Comparison of ENCODE assay signal across 27 cellular contexts in the genomic region with DNA sequence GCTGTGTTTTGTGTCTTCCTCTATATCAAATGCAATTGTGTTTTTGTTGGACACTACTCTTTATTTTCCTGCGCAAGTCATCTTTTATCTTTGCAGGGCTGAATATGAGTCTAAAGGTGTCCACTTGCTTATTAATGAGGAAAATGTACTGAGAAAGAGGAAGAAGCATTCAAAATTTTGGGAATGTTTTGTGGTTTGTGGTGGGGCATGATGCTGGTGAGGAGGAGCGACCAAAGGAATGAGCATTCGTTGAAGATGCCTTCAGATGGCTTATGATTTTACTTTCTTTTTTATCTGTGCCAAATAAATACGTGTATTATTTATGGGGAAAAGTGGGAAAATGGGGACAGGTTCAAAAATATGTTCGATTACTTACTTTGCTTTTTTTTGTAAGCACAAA.
DNase-seq lines count a peak whose midpoint lies in the region; ATAC-seq, FAIRE-seq and TF ChIP-seq lines count a peak whose summit lies in the region.
"Had no signal": no experiment of that assay in that cellular context is flagged by ENCODE, and none has a peak within 500 bp of the region (broad histone marks: within the 10 kb centered on the region; RNA-seq: fewer than 3 reads in every experiment).

No MANE protein-coding gene starts in this region.

- TF ChIP-seq POLR2A in A549 (IDR thresholded peaks at IDR 0.05; ENCODE audit: low read length) = no peak

- peaks cover 0 to 2% (median 0%) of the 10 kb centered on the region in 7 donors for H3K4me1 Mint-ChIP-seq in naive thymus-derived CD4-positive, alpha-beta T cell

- POLR2A ChIA-PET in A549 (lab: Yijun Ruan, JAX) = no interaction called here
- POLR2A ChIA-PET in naive thymus-derived CD4-positive, alpha-beta T cell (lab: Charles Lee) = no interaction called here

- no peak overlapping the region for H3K4me2 ChIP-seq in A549
- H3K4me2 ChIP-seq in GM23248 (ENCODE audit: unreplicated experiment) = peak overlapping the region; percentile 50

- H3K27me3 ChIP-seq in GM23248 (replicated peaks; ENCODE audit: insufficient read depth) = no peaks in the 10 kb centered on the region
- H3K27me3 ChIP-seq in naive thymus-derived CD4-positive, alpha-beta T cell (ENCODE audit: control insufficient read depth in 2 of 2, insufficient read depth in 2 of 2, low read length in 2 of 2) = no peaks in the 10 kb centered on the region
- H3K27me3 ChIP-seq: BE2C had no signal

- H3K9me3 Mint-ChIP-seq in naive thymus-derived CD4-positive, alpha-beta T cell = peaks cover 0 to 2% (median 0%) of the 10 kb centered on the region in 11 donors

- ATAC-seq in A549 (no peak), HG03521 (IDR thresholded peaks at IDR 0.05; ENCODE audit: unreplicated experiment) (no peak)
- ATAC-seq in naive thymus-derived CD4-positive, alpha-beta T cell = no peak

- no peak overlapping the region for H3K27ac Mint-ChIP-seq in naive thymus-derived CD4-positive, alpha-beta T cell

- in situ Hi-C loops in GM23248 (cut with MboI) = no loop called here

- no peak for TF ChIP-seq CTCF in A549 (IDR thresholded peaks at IDR 0.05)

- TF ChIP-seq EP300 in A549 (IDR thresholded peaks at IDR 0.05) = no peak

- no peak overlapping the region for H2AFZ ChIP-seq in GM23248

- H3K79me2 ChIP-seq in GM23248 (ENCODE audit: insufficient read depth) = no peaks in the 10 kb centered on the region

- H3K27ac ChIP-seq in A549 = peak overlapping the region; percentile 30 to 39; a peak in 3 of 6 replicates
- H3K27ac ChIP-seq in GM23248 = no peak overlapping the region
- no peak overlapping the region for H3K27ac ChIP-seq in naive thymus-derived CD4-positive, alpha-beta T cell (ENCODE audit: low read depth, low read length)
- H3K27ac ChIP-seq: HL-60, RWPE1 had no signal

- no peaks in the 10 kb centered on the region for H3K36me3 Mint-ChIP-seq in naive thymus-derived CD4-positive, alpha-beta T cell

- no peaks in the 10 kb centered on the region for H3K9me2 ChIP-seq in GM23248 (ENCODE audit: insufficient read depth)

- H3K4me3 ChIP-seq in A549 = no peak overlapping the region
- H3K4me3 ChIP-seq in GM23248 = no peak overlapping the region
- H3K4me3 ChIP-seq in naive thymus-derived CD4-positive, alpha-beta T cell (ENCODE audit: low read length) = no peak overlapping the region

- H3K4me3 Mint-ChIP-seq in naive thymus-derived CD4-positive, alpha-beta T cell = no peak overlapping the region

- intact Hi-C loops in naive thymus-derived CD4-positive, alpha-beta T cell (cut with micrococcal nuclease) = no loop called here

- no peak for TF ChIP-seq RAD21 in A549 (conservative IDR thresholded peaks at IDR 0.05 in 1 of 2, IDR thresholded peaks at IDR 0.05 in 1 of 2)

- no peaks in the 10 kb centered on the region for H4K20me1 ChIP-seq in GM23248 (ENCODE audit: insufficient read depth)

- no peak for FAIRE-seq in A549 (lab: Jason Lieb, UNC)
- FAIRE-seq: A204.1, GM19239, H54 had no signal

- H3K9ac ChIP-seq in GM23248 = no peak overlapping the region

- no peak for DNase-seq in A549 (ENCODE audit: low read depth in 1 of 2, low spot score in 1 of 2)
- peak; percentile 14 for DNase-seq in GM23248
- peak; percentile 39 for DNase-seq in RPMI7951 (ENCODE audit: low read depth)
- peak; percentile 37 for DNase-seq in myocyte (ENCODE audit: low read depth)
- DNase-seq in naive thymus-derived CD4-positive, alpha-beta T cell = no peak
- no peak for DNase-seq in NOMO-1 (lab: John Stamatoyannopoulos, UW; ENCODE audit: unreplicated experiment in 2 of 2)
- DNase-seq in HK-2 (ENCODE audit: unreplicated experiment) = no peak
- DNase-seq: BE2C; Calu3; DMS79 treated with DMSO at 0.1 percent for 48 hours; Karpas-422; MV-4-11; NCI-H1105; NCI-H1436 treated with DMSO at 0.1 percent for 48 hours; NCI-H2029; NCI-H446; NCI-H524 treated with DMSO at 0.1 percent for 48 hours; NCI-H82; NK-92 treated with Interleukin-12 subunit alpha and Interleukin-12 subunit beta, amount 100 ng/mL, for 24 hours; SHP77; T-helper 1 cell had no signal

- H3K27me3 Mint-ChIP-seq in naive thymus-derived CD4-positive, alpha-beta T cell = peaks cover 5 to 33% (median 28%) of the 10 kb centered on the region in 5 donors

- H3F3A ChIP-seq in GM23248 (ENCODE audit: insufficient read depth) = peaks cover 31% of the 10 kb centered on the region

- H3K4me1 ChIP-seq in A549 (peaks cover 20% of the 10 kb centered on the region), GM23248 (ENCODE audit: insufficient read depth) (peaks cover 30% of the 10 kb centered on the region)
- no peaks in the 10 kb centered on the region for H3K4me1 ChIP-seq in naive thymus-derived CD4-positive, alpha-beta T cell (ENCODE audit: control insufficient read depth in 2 of 2, insufficient read depth in 2 of 2, low read length in 2 of 2)
- H3K4me1 ChIP-seq: BE2C had no signal

- WGBS in A549 (ENCODE audit: missing lambda C conversion rate) = 61% methylated on average over 5 of the region's 5 CpGs
- whole genome bisulfite sequencing in GM23248 (ENCODE audit: low coverage in 1 of 2, low lambda C conversion rate in 2 of 2, missing lambda C conversion rate in 2 of 2), 2 experiments = 45 to 52% methylated on average over 5 of the region's 5 CpGs

- no peaks in the 10 kb centered on the region for H3K36me3 ChIP-seq in GM23248 (ENCODE audit: low read depth)
- H3K36me3 ChIP-seq in naive thymus-derived CD4-positive, alpha-beta T cell (ENCODE audit: control insufficient read depth in 2 of 3, insufficient read depth in 3 of 3, low read length in 3 of 3) = no peaks in the 10 kb centered on the region
- H3K36me3 ChIP-seq: BE2C had no signal

- CTCF ChIA-PET in A549 (lab: Yijun Ruan, JAX) = no interaction called here
- CTCF ChIA-PET in naive thymus-derived CD4-positive, alpha-beta T cell (lab: Charles Lee) = no interaction called here

- H3K9me3 ChIP-seq in A549 (no peaks in the 10 kb centered on the region), GM23248 (ENCODE audit: low read depth) (no peaks in the 10 kb centered on the region)
- no peaks in the 10 kb centered on the region for H3K9me3 ChIP-seq in naive thymus-derived CD4-positive, alpha-beta T cell (ENCODE audit: control insufficient read depth in 2 of 3, low read length in 3 of 3)
- H3K9me3 ChIP-seq: BE2C had no signal

TF ChIP-seq in A549, 52 proteins besides CTCF, POLR2A, EP300 and RAD21:
- TF ChIP-seq KDM1A (IDR thresholded peaks at IDR 0.05; ENCODE audit: low read depth) (no peak), CHD2 (IDR thresholded peaks at IDR 0.05; ENCODE audit: low read length, partially characterized antibody) (no peak), HES2 (IDR thresholded peaks at IDR 0.05) (no peak), CHD4 (IDR thresholded peaks at IDR 0.05; ENCODE audit: borderline replicate concordance) (no peak), EHMT2 (IDR thresholded peaks at IDR 0.05; ENCODE audit: low read depth) (no peak)
- TF ChIP-seq, protein P1, sequence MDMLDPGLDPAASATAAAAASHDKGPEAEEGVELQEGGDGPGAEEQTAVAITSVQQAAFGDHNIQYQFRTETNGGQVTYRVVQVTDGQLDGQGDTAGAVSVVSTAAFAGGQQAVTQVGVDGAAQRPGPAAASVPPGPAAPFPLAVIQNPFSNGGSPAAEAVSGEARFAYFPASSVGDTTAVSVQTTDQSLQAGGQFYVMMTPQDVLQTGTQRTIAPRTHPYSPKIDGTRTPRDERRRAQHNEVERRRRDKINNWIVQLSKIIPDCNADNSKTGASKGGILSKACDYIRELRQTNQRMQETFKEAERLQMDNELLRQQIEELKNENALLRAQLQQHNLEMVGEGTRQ (IDR thresholded peaks at IDR 0.05) = no peak

Comparison
In these comparisons a context has a peak if more than half of its experiments do, and no peak if none do; other contexts are left out.
1. DNase-seq: peak in GM23248 (single experiment), RPMI7951 (single experiment) and myocyte (single experiment); none in A549 (0 of 2), naive thymus-derived CD4-positive, alpha-beta T cell (0 of 9), NOMO-1 (0 of 2) and HK-2 (single experiment).
2. H3K27ac ChIP-seq: peak in A549 (2 of 2); none in GM23248 (single experiment) and naive thymus-derived CD4-positive, alpha-beta T cell (single experiment).